18 cellular contexts compared by ENCODE assay signal in genomic region chr4:26094076-26094475, GRCh38.
DNase-seq lines count a peak whose midpoint lies in the region; ATAC-seq and TF ChIP-seq lines count a peak whose summit lies in the region.
"Had no signal": no experiment of that assay in that cellular context is flagged by ENCODE, and none has a peak within 500 bp of the region (broad histone marks: within the 10 kb centered on the region; RNA-seq: fewer than 3 reads in every experiment).

No MANE protein-coding gene starts in this region.

- intact Hi-C loops in activated CD4-positive, alpha-beta T cell treated with anti-CD3 and anti-CD28 coated beads, Interleukin-2, amount 10 ng/mL, durations not matched to agents 24 days and 14 days (cut with micrococcal nuclease), result no loop called here
- intact Hi-C loops in right cardiac atrium (cut with DNase I), result no loop called here

- H3K4me1 Mint-ChIP-seq in activated CD4-positive, alpha-beta T cell treated with anti-CD3 and anti-CD28 coated beads, Interleukin-2, amount 10 ng/mL, durations not matched to agents 24 days and 14 days, result peaks cover 53% of the 10 kb centered on the region
- H3K4me1 Mint-ChIP-seq in T-helper 17 cell, result peaks cover 11% of the 10 kb centered on the region
- peaks cover 9 to 13% of the 10 kb centered on the region in 2 donors for H3K4me1 Mint-ChIP-seq in stimulated activated naive B cell treated with anti-CD40 and anti-IgM and Interleukin-4, amounts not matched to agents 10 μg/mL and 1 μg/mL and 100 μg/mL, for 72 hours
- H3K4me1 Mint-ChIP-seq: H9 had no signal

- H3K4me1 ChIP-seq in right cardiac atrium (ENCODE audit: control insufficient read depth, insufficient read depth, low read length), result no peaks in the 10 kb centered on the region

- H3K4me3 ChIP-seq in fibroblast of the aortic adventitia (ENCODE audit: low read depth, low read length), result no peak overlapping the region
- H3K4me3 ChIP-seq in right cardiac atrium (ENCODE audit: low read length), result no peak overlapping the region

- peak overlapping the region; percentile 96 for H3K27ac Mint-ChIP-seq in activated CD4-positive, alpha-beta T cell treated with anti-CD3 and anti-CD28 coated beads, Interleukin-2, amount 10 ng/mL, durations not matched to agents 24 days and 14 days
- H3K27ac Mint-ChIP-seq in T-helper 17 cell, result peak overlapping the region; percentile 55
- H3K27ac Mint-ChIP-seq in stimulated activated naive B cell treated with anti-CD40 and anti-IgM and Interleukin-4, amounts not matched to agents 10 μg/mL and 1 μg/mL and 100 μg/mL, for 72 hours, result no peak overlapping the region
- H3K27ac Mint-ChIP-seq: H9 had no signal

- H3K36me3 Mint-ChIP-seq in activated CD4-positive, alpha-beta T cell treated with anti-CD3 and anti-CD28 coated beads, Interleukin-2, amount 10 ng/mL, durations not matched to agents 24 days and 14 days (ENCODE audit: low read depth), result peaks cover 53% of the 10 kb centered on the region
- H3K36me3 Mint-ChIP-seq in T-helper 17 cell (ENCODE audit: low read depth), result peaks cover 2% of the 10 kb centered on the region
- peaks cover 7 to 27% of the 10 kb centered on the region in 2 donors for H3K36me3 Mint-ChIP-seq in stimulated activated naive B cell treated with anti-CD40 and anti-IgM and Interleukin-4, amounts not matched to agents 10 μg/mL and 1 μg/mL and 100 μg/mL, for 72 hours

- no peaks in the 10 kb centered on the region for H3K27me3 Mint-ChIP-seq in activated CD4-positive, alpha-beta T cell treated with anti-CD3 and anti-CD28 coated beads, Interleukin-2, amount 10 ng/mL, durations not matched to agents 24 days and 14 days
- H3K27me3 Mint-ChIP-seq in T-helper 17 cell, result no peaks in the 10 kb centered on the region
- peaks cover 10 to 16% of the 10 kb centered on the region in 2 donors for H3K27me3 Mint-ChIP-seq in stimulated activated naive B cell treated with anti-CD40 and anti-IgM and Interleukin-4, amounts not matched to agents 10 μg/mL and 1 μg/mL and 100 μg/mL, for 72 hours

- H3K27ac ChIP-seq in right cardiac atrium (ENCODE audit: low read length), result no peak overlapping the region
- H3K27ac ChIP-seq: C4-2B had no signal

- TF ChIP-seq CTCF in fibroblast of the aortic adventitia (IDR thresholded peaks at IDR 0.05; ENCODE audit: insufficient read depth, low read length), result no peak

- H3K9me3 Mint-ChIP-seq in activated CD4-positive, alpha-beta T cell treated with anti-CD3 and anti-CD28 coated beads, Interleukin-2, amount 10 ng/mL, durations not matched to agents 24 days and 14 days, result peaks cover 56% of the 10 kb centered on the region
- peaks cover 31 to 33% of the 10 kb centered on the region in 2 donors for H3K9me3 Mint-ChIP-seq in stimulated activated naive B cell treated with anti-CD40 and anti-IgM and Interleukin-4, amounts not matched to agents 10 μg/mL and 1 μg/mL and 100 μg/mL, for 72 hours

- H3K9me3 ChIP-seq in T-helper 17 cell (ENCODE audit: control insufficient read depth, low read length, poor library complexity, severe bottlenecking) (peaks cover 6% of the 10 kb centered on the region), right cardiac atrium (ENCODE audit: control insufficient read depth, low read length) (peaks cover 2% of the 10 kb centered on the region)

- DNase-seq in activated CD4-positive, alpha-beta T cell treated with anti-CD3 and anti-CD28 coated beads, Interleukin-2, amount 10 ng/mL, durations not matched to agents 24 days and 14 days, result no peak
- no peak for DNase-seq in activated CD4-positive, alpha-beta T cell treated with anti-CD3 and anti-CD28 coated beads, Interleukin-2, amount 50 U/mL, for 4 hours
- no peak for DNase-seq in T-helper 17 cell
- peak; percentile 56 for DNase-seq in fibroblast of the aortic adventitia (ENCODE audit: low read depth)
- DNase-seq in stimulated activated naive B cell treated with anti-CD40 and anti-IgM and Interleukin-4, amounts not matched to agents 10 μg/mL and 1 μg/mL and 100 μg/mL, for 72 hours, result no peak
- DNase-seq in right cardiac atrium, result no peak
- DNase-seq in nucleus accumbens (lab: John Stamatoyannopoulos, UW), result no peak
- DNase-seq: COR-L47, DMS153, EL, H9, Karpas-422, NCI-H1930, NCI-H2171 treated with DMSO at 0.1 percent for 48 hours, NCI-H510A, NCI-H82 had no signal

- H3K27me3 ChIP-seq in right cardiac atrium (ENCODE audit: control insufficient read depth, insufficient read depth), result peaks cover 3% of the 10 kb centered on the region

- ATAC-seq in T-helper 17 cell, result no peak
- ATAC-seq in stimulated activated naive B cell treated with anti-CD40 and anti-IgM and Interleukin-4, amounts not matched to agents 10 μg/mL and 1 μg/mL and 100 μg/mL, for 72 hours (replicated peaks), result peak; percentile 49 to 69
- no peak for ATAC-seq in HG03521 (IDR thresholded peaks at IDR 0.05; ENCODE audit: unreplicated experiment)
- no peak for ATAC-seq in right cardiac atrium

- 63% methylated on average over 2 of the region's 2 CpGs for WGBS in right cardiac atrium

- no peak overlapping the region for H3K4me3 Mint-ChIP-seq in activated CD4-positive, alpha-beta T cell treated with anti-CD3 and anti-CD28 coated beads, Interleukin-2, amount 10 ng/mL, durations not matched to agents 24 days and 14 days
- no peak overlapping the region for H3K4me3 Mint-ChIP-seq in T-helper 17 cell
- no peak overlapping the region for H3K4me3 Mint-ChIP-seq in stimulated activated naive B cell treated with anti-CD40 and anti-IgM and Interleukin-4, amounts not matched to agents 10 μg/mL and 1 μg/mL and 100 μg/mL, for 72 hours
- H3K4me3 Mint-ChIP-seq: H9 had no signal

Comparison
In these comparisons a context has a peak if more than half of its experiments do, and no peak if none do; other contexts are left out.
1. ATAC-seq: peak in stimulated activated naive B cell treated with anti-CD40 and anti-IgM and Interleukin-4, amounts not matched to agents 10 μg/mL and 1 μg/mL and 100 μg/mL, for 72 hours (2 of 2); none in T-helper 17 cell (single experiment), HG03521 (single experiment) and right cardiac atrium (0 of 2).